ENCODE assay signal across 39 cellular contexts in the genomic region with DNA sequence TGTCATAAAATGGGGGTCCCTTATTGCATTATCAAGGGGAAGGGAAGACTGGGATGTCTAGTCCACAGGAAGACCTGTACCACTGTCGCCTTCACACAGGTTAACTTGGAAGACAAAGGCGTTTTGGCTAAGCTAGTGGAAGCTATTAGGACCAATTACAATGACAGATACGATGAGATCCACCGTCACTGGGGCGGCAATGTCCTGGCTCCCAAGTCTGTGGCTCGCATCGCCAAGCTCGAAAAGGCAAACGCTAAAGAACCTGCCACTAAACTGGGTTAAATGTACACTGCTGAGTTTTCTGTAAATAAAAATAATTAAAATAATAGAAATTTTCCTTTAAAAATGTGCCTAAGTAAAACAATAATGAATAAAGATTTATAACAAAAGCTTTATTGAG.
"Had no signal": no experiment of that assay in that cellular context is flagged by ENCODE, and none has a peak within 500 bp of the region (broad histone marks: within the 10 kb centered on the region; RNA-seq: fewer than 3 reads in every experiment).

No MANE protein-coding gene starts in this region.

- H3K9me3 ChIP-seq: adrenal gland, ascending aorta, body of pancreas, breast epithelium had no signal

- H3K36me3 Mint-ChIP-seq: activated naive CD4-positive, alpha-beta T cell treated with anti-CD3 and anti-CD28 coated beads, Interleukin-2, amount 10 ng/mL, durations not matched to agents 7 days and 5 days; activated naive CD4-positive, alpha-beta T cell treated with anti-CD3 and anti-CD28 coated beads, Interleukin-2, amount 50 U/mL, for 72 hours had no signal

- FAIRE-seq: astrocyte, bronchial epithelial cell, colon had no signal

- H3K4me3 ChIP-seq: adrenal gland, ascending aorta, body of pancreas, breast epithelium, cardiac muscle cell had no signal

- H3K4me1 Mint-ChIP-seq: activated naive CD4-positive, alpha-beta T cell treated with anti-CD3 and anti-CD28 coated beads, Interleukin-2, amount 10 ng/mL, durations not matched to agents 7 days and 5 days; activated naive CD4-positive, alpha-beta T cell treated with anti-CD3 and anti-CD28 coated beads, Interleukin-2, amount 50 U/mL, for 24 hours; activated naive CD8-positive, alpha-beta T cell treated with anti-CD3 and anti-CD28 coated beads for 36 hours; activated naive CD8-positive, alpha-beta T cell treated with anti-CD3 and anti-CD28 coated beads, Interleukin-2, amount 10 ng/mL, durations not matched to agents 7 days and 5 days; activated naive CD8-positive, alpha-beta T cell treated with anti-CD3 and anti-CD28 coated beads, Interleukin-2, amount 50 U/mL, for 24 hours; brain; central memory CD8-positive, alpha-beta T cell had no signal

- H3K27ac ChIP-seq: adrenal gland, ascending aorta, body of pancreas, brain microvascular endothelial cell, breast epithelium, cardiac muscle cell had no signal

- H3K27ac Mint-ChIP-seq: activated naive CD4-positive, alpha-beta T cell treated with anti-CD3 and anti-CD28 coated beads for 36 hours; activated naive CD4-positive, alpha-beta T cell treated with anti-CD3 and anti-CD28 coated beads, Interleukin-2, amount 10 ng/mL, durations not matched to agents 7 days and 5 days; activated naive CD4-positive, alpha-beta T cell treated with anti-CD3 and anti-CD28 coated beads, Interleukin-2, amount 50 U/mL, for 24 hours; activated naive CD8-positive, alpha-beta T cell; activated naive CD8-positive, alpha-beta T cell treated with anti-CD3 and anti-CD28 coated beads for 36 hours; activated naive CD8-positive, alpha-beta T cell treated with anti-CD3 and anti-CD28 coated beads, Interleukin-2, amount 10 ng/mL, durations not matched to agents 7 days and 5 days; activated naive CD8-positive, alpha-beta T cell treated with anti-CD3 and anti-CD28 coated beads, Interleukin-2, amount 50 U/mL, for 24 hours; activated T-cell treated with anti-CD3 and anti-CD28 coated beads, Interleukin-2, amount 50 U/mL, for 24 hours; activated T-cell treated with anti-CD3 and anti-CD28 coated beads, Interleukin-2, amount 50 U/mL, for 72 hours; activated T-helper 1 cell treated with anti-CD3 and anti-CD28 coated beads, Interleukin-12 subunit alpha, Interleukin-12 subunit beta, Interleukin-2, Interleukin-4 antibody, amounts not matched to agents 30 ng/mL and 10 ng/mL and 1 ng/mL, durations not matched to agents 14 hours and 24 hours and 36 hours; activated T-helper 2 cell treated with anti-CD3 and anti-CD28 coated beads, Interferon-gamma antibody, Interleukin-2, Interleukin-4, amounts not matched to agents 10 μg/mL and 5 μg/mL and 100 μg/mL, durations not matched to agents 14 hours and 24 hours and 36 hours; brain had no signal

- H3K36me3 ChIP-seq: brain microvascular endothelial cell, breast epithelium had no signal

- H3K4me1 ChIP-seq: adrenal gland, ascending aorta, body of pancreas, breast epithelium had no signal

- ATAC-seq: activated naive CD4-positive, alpha-beta T cell treated with anti-CD3 and anti-CD28 coated beads, Interleukin-2, amount 50 U/mL, for 72 hours; activated naive CD8-positive, alpha-beta T cell treated with anti-CD3 and anti-CD28 coated beads, Interleukin-2, amount 50 U/mL, for 24 hours; activated T-cell treated with anti-CD3 and anti-CD28 coated beads, Interleukin-2, amount 50 U/mL, for 4 hours; activated T-cell treated with anti-CD3 and anti-CD28 coated beads, Interleukin-2, amount 50 U/mL, for 72 hours; body of pancreas had no signal

- H3K9me3 Mint-ChIP-seq: activated naive CD4-positive, alpha-beta T cell treated with anti-CD3 and anti-CD28 coated beads for 36 hours; activated naive CD4-positive, alpha-beta T cell treated with anti-CD3 and anti-CD28 coated beads, Interleukin-2, amount 10 ng/mL, durations not matched to agents 7 days and 5 days; activated naive CD4-positive, alpha-beta T cell treated with anti-CD3 and anti-CD28 coated beads, Interleukin-2, amount 50 U/mL, for 24 hours; activated naive CD4-positive, alpha-beta T cell treated with anti-CD3 and anti-CD28 coated beads, Interleukin-2, amount 50 U/mL, for 72 hours; activated naive CD8-positive, alpha-beta T cell treated with anti-CD3 and anti-CD28 coated beads for 36 hours; activated naive CD8-positive, alpha-beta T cell treated with anti-CD3 and anti-CD28 coated beads, Interleukin-2, amount 10 ng/mL, durations not matched to agents 7 days and 5 days; activated naive CD8-positive, alpha-beta T cell treated with anti-CD3 and anti-CD28 coated beads, Interleukin-2, amount 50 U/mL, for 24 hours; activated T-cell treated with anti-CD3 and anti-CD28 coated beads, Interleukin-2, amount 50 U/mL, for 24 hours; activated T-cell treated with anti-CD3 and anti-CD28 coated beads, Interleukin-2, amount 50 U/mL, for 4 hours; activated T-cell treated with anti-CD3 and anti-CD28 coated beads, Interleukin-2, amount 50 U/mL, for 72 hours; activated T-helper 1 cell treated with anti-CD3 and anti-CD28 coated beads, Interleukin-12 subunit alpha, Interleukin-12 subunit beta, Interleukin-2, Interleukin-4 antibody, amounts not matched to agents 30 ng/mL and 10 ng/mL and 1 ng/mL, durations not matched to agents 14 hours and 24 hours and 36 hours; activated T-helper 2 cell treated with anti-CD3 and anti-CD28 coated beads, Interferon-gamma antibody, Interleukin-2, Interleukin-4, amounts not matched to agents 10 μg/mL and 5 μg/mL and 100 μg/mL, durations not matched to agents 14 hours and 24 hours and 36 hours; brain; central memory CD8-positive, alpha-beta T cell had no signal

- H3K4me3 Mint-ChIP-seq: activated naive CD4-positive, alpha-beta T cell treated with anti-CD3 and anti-CD28 coated beads for 36 hours; activated naive CD4-positive, alpha-beta T cell treated with anti-CD3 and anti-CD28 coated beads, Interleukin-2, amount 10 ng/mL, durations not matched to agents 7 days and 5 days; activated naive CD4-positive, alpha-beta T cell treated with anti-CD3 and anti-CD28 coated beads, Interleukin-2, amount 50 U/mL, for 24 hours; activated naive CD8-positive, alpha-beta T cell; activated naive CD8-positive, alpha-beta T cell treated with anti-CD3 and anti-CD28 coated beads for 36 hours; activated naive CD8-positive, alpha-beta T cell treated with anti-CD3 and anti-CD28 coated beads, Interleukin-2, amount 10 ng/mL, durations not matched to agents 7 days and 5 days; activated naive CD8-positive, alpha-beta T cell treated with anti-CD3 and anti-CD28 coated beads, Interleukin-2, amount 50 U/mL, for 24 hours; activated T-cell treated with anti-CD3 and anti-CD28 coated beads, Interleukin-2, amount 50 U/mL, for 24 hours; activated T-cell treated with anti-CD3 and anti-CD28 coated beads, Interleukin-2, amount 50 U/mL, for 4 hours; activated T-cell treated with anti-CD3 and anti-CD28 coated beads, Interleukin-2, amount 50 U/mL, for 72 hours; activated T-helper 1 cell treated with anti-CD3 and anti-CD28 coated beads, Interleukin-12 subunit alpha, Interleukin-12 subunit beta, Interleukin-2, Interleukin-4 antibody, amounts not matched to agents 30 ng/mL and 10 ng/mL and 1 ng/mL, durations not matched to agents 14 hours and 24 hours and 36 hours; brain; central memory CD8-positive, alpha-beta T cell had no signal

- H3K27me3 ChIP-seq: adrenal gland, ascending aorta, body of pancreas, brain microvascular endothelial cell, breast epithelium, cardiac muscle cell had no signal

- DNase-seq: activated effector memory CD4-positive, alpha-beta T cell treated with anti-CD3 and anti-CD28 coated beads, Interleukin-2, amount 50 U/mL, for 16 hours; activated effector memory CD4-positive, alpha-beta T cell treated with Interleukin-2 at 50 U/mL for 16 hours; activated gamma-delta T cell; activated gamma-delta T cell treated with Interleukin-2 at 50 U/mL for 16 hours; activated naive CD4-positive, alpha-beta T cell; activated naive CD4-positive, alpha-beta T cell treated with anti-CD3 and anti-CD28 coated beads for 36 hours; activated naive CD4-positive, alpha-beta T cell treated with anti-CD3 and anti-CD28 coated beads, Interleukin-2, amount 10 ng/mL, durations not matched to agents 7 days and 5 days; activated naive CD4-positive, alpha-beta T cell treated with anti-CD3 and anti-CD28 coated beads, Interleukin-2, amount 50 U/mL, for 16 hours; activated naive CD4-positive, alpha-beta T cell treated with Interleukin-2 at 50 U/mL for 16 hours; activated naive CD8-positive, alpha-beta T cell treated with anti-CD3 and anti-CD28 coated beads for 36 hours; activated naive CD8-positive, alpha-beta T cell treated with anti-CD3 and anti-CD28 coated beads, Interleukin-2, amount 10 ng/mL, durations not matched to agents 7 days and 5 days; activated naive CD8-positive, alpha-beta T cell treated with anti-CD3 and anti-CD28 coated beads, Interleukin-2, amount 50 U/mL, for 24 hours; activated T-cell treated with anti-CD3 and anti-CD28 coated beads, Interleukin-2, amount 50 U/mL, for 24 hours; activated T-cell treated with anti-CD3 and anti-CD28 coated beads, Interleukin-2, amount 50 U/mL, for 4 hours; activated T-cell treated with anti-CD3 and anti-CD28 coated beads, Interleukin-2, amount 50 U/mL, for 48 hours; activated T-cell treated with anti-CD3 and anti-CD28 coated beads, Interleukin-2, amount 50 U/mL, for 72 hours; adrenal gland; amniotic stem cell; amygdala; anterior cingulate cortex; aorta; body of pancreas; brain microvascular endothelial cell; caudate nucleus; central memory CD4-positive, alpha-beta T cell; cerebellar nuclear complex had no signal

- H3K27me3 Mint-ChIP-seq: activated naive CD4-positive, alpha-beta T cell treated with anti-CD3 and anti-CD28 coated beads, Interleukin-2, amount 10 ng/mL, durations not matched to agents 7 days and 5 days; activated naive CD4-positive, alpha-beta T cell treated with anti-CD3 and anti-CD28 coated beads, Interleukin-2, amount 50 U/mL, for 24 hours; activated naive CD8-positive, alpha-beta T cell; activated naive CD8-positive, alpha-beta T cell treated with anti-CD3 and anti-CD28 coated beads for 36 hours; activated naive CD8-positive, alpha-beta T cell treated with anti-CD3 and anti-CD28 coated beads, Interleukin-2, amount 10 ng/mL, durations not matched to agents 7 days and 5 days; activated naive CD8-positive, alpha-beta T cell treated with anti-CD3 and anti-CD28 coated beads, Interleukin-2, amount 50 U/mL, for 24 hours; activated T-cell treated with anti-CD3 and anti-CD28 coated beads, Interleukin-2, amount 50 U/mL, for 24 hours; brain; central memory CD8-positive, alpha-beta T cell had no signal
